In genomic region chr10:78407009-78407711, GRCh38 we compare ENCODE assay signal across 1 cellular context.
A peak's percentile ranks its signal among the peaks of the same experiment; 100 is the strongest.
TF ChIP-seq lines count a peak whose summit lies in the region.

No MANE protein-coding gene starts in this region.

TF ChIP-seq in K562, 482 proteins besides CTCF, POLR2A, EP300 and RAD21 (continued from another document):
- TF ChIP-seq E4F1 (CRISPR knock-in tag; IDR thresholded peaks at IDR 0.05; ENCODE audit: borderline replicate concordance), result no peak
- TF ChIP-seq PKNOX1 (IDR thresholded peaks at IDR 0.05), result peak; percentile 99
- TF ChIP-seq TAF7 (tag; IDR thresholded peaks at IDR 0.05), result no peak
- no peak for TF ChIP-seq ELF4 (CRISPR knock-in tag; IDR thresholded peaks at IDR 0.05)
- peak; percentile 67 for TF ChIP-seq EGR1 (conservative IDR thresholded peaks at IDR 0.05)
- TF ChIP-seq ZNF41 (CRISPR knock-in tag; conservative IDR thresholded peaks at IDR 0.05), result no peak
- peak; percentile 74 for TF ChIP-seq NFYB (IDR thresholded peaks at IDR 0.05; ENCODE audit: extremely low read depth, insufficient read length)
- TF ChIP-seq DPF2 (IDR thresholded peaks at IDR 0.05), result no peak
- peak; percentile 65 for TF ChIP-seq FOS (IDR thresholded peaks at IDR 0.05; ENCODE audit: extremely low read depth, insufficient read length)
- no peak for TF ChIP-seq MAFF (IDR thresholded peaks at IDR 0.05; ENCODE audit: low read length)
- no peak for TF ChIP-seq RNF219 (CRISPR knock-in tag; IDR thresholded peaks at IDR 0.05)
- no peak for TF ChIP-seq CTBP1 (IDR thresholded peaks at IDR 0.05; ENCODE audit: borderline replicate concordance)
- no peak for TF ChIP-seq SMARCC2 (IDR thresholded peaks at IDR 0.05; ENCODE audit: low read depth)
- TF ChIP-seq PYGO2 (tag; IDR thresholded peaks at IDR 0.05), result no peak
- TF ChIP-seq PBX2 (CRISPR knock-in tag; IDR thresholded peaks at IDR 0.05; ENCODE audit: low read depth), result peak; percentile 81
- TF ChIP-seq PBX2 (tag; conservative IDR thresholded peaks at IDR 0.05; ENCODE audit: low read depth), result peak; percentile 97
- no peak for TF ChIP-seq U2AF1 (optimal IDR thresholded peaks at IDR 0.05; ENCODE audit: low read depth, low read length)
- TF ChIP-seq ZNF165 (CRISPR knock-in tag; IDR thresholded peaks at IDR 0.05; ENCODE audit: borderline replicate concordance), result no peak
